Comparison of ENCODE assay signal across 30 cellular contexts in the genomic region with DNA sequence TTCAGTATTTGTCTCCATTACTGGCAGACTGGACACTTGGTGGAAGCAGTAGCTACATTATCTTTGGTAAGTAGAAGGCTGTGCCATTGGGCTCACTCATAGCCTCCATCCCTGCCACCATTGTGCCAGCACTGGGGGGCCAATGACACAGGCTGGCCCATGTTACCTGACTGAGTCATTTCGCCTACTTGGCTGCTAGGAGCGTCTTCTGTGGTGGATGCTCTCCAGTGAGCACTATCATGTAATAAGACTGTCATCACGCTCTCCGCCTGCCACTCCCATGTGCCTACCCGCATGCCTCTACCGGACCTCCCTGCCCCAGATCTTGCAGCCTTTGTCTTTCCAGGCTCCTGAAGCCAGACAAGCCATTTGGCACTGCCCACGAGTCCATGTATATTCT. TPM values are rescaled to one million over a fixed set of nuclear protein-coding genes. Genes with fewer than 3 reads are reported as not detected.
"Had no signal": no experiment of that assay in that cellular context is flagged by ENCODE, and none has a peak within 500 bp of the region (broad histone marks: within the 10 kb centered on the region; RNA-seq: fewer than 3 reads in every experiment).

No MANE protein-coding gene starts in this region.

- H3K27ac ChIP-seq: brain microvascular endothelial cell, esophagus muscularis mucosa, foreskin keratinocyte, gastrocnemius medialis, heart left ventricle, VCaP had no signal

- H3K4me1 Mint-ChIP-seq: activated T-helper 17 cell treated with anti-CD3 and anti-CD28 coated beads, Interleukin-2, amount 50 U/mL, for 72 hours; T-helper 17 cell had no signal

- H3K27me3 Mint-ChIP-seq: activated CD8-positive, alpha-beta T cell treated with anti-CD3 and anti-CD28 coated beads for 36 hours; activated naive CD8-positive, alpha-beta T cell treated with anti-CD3 and anti-CD28 coated beads, Interleukin-2, amount 10 ng/mL, durations not matched to agents 7 days and 5 days; activated T-helper 17 cell treated with anti-CD3 and anti-CD28 coated beads, Interleukin-2, amount 50 U/mL, for 72 hours; T-helper 17 cell had no signal

- H3K36me3 ChIP-seq: brain microvascular endothelial cell, esophagus muscularis mucosa, gastrocnemius medialis, heart left ventricle had no signal

- H3K9me3 ChIP-seq: esophagus muscularis mucosa, gastrocnemius medialis, heart left ventricle had no signal

- H3K9me3 Mint-ChIP-seq: activated CD8-positive, alpha-beta T cell treated with anti-CD3 and anti-CD28 coated beads for 36 hours; activated naive CD8-positive, alpha-beta T cell treated with anti-CD3 and anti-CD28 coated beads, Interleukin-2, amount 10 ng/mL, durations not matched to agents 7 days and 5 days; activated T-helper 17 cell treated with anti-CD3 and anti-CD28 coated beads, Interleukin-2, amount 50 U/mL, for 72 hours; effector memory CD8-positive, alpha-beta T cell had no signal

- H3K4me1 ChIP-seq: foreskin keratinocyte, gastrocnemius medialis had no signal

- ATAC-seq: activated CD8-positive, alpha-beta T cell treated with anti-CD3 and anti-CD28 coated beads for 36 hours; activated T-cell treated with anti-CD3 and anti-CD28 coated beads, Interleukin-2, amount 50 U/mL, for 4 hours; activated T-helper 17 cell treated with anti-CD3 and anti-CD28 coated beads, Interleukin-2, amount 50 U/mL, for 72 hours; effector memory CD8-positive, alpha-beta T cell; foreskin keratinocyte; gastrocnemius medialis; heart left ventricle; T-helper 17 cell; WTC11 had no signal

- H3K27me3 ChIP-seq: brain microvascular endothelial cell, esophagus muscularis mucosa, foreskin keratinocyte, gastrocnemius medialis, heart left ventricle had no signal

- H3K4me3 ChIP-seq: esophagus muscularis mucosa, gastrocnemius medialis, heart left ventricle had no signal

- H3K36me3 Mint-ChIP-seq: activated naive CD8-positive, alpha-beta T cell treated with anti-CD3 and anti-CD28 coated beads, Interleukin-2, amount 10 ng/mL, durations not matched to agents 7 days and 5 days had no signal

- H3K27ac Mint-ChIP-seq: activated CD8-positive, alpha-beta T cell treated with anti-CD3 and anti-CD28 coated beads for 36 hours; activated naive CD8-positive, alpha-beta T cell treated with anti-CD3 and anti-CD28 coated beads, Interleukin-2, amount 10 ng/mL, durations not matched to agents 7 days and 5 days; activated T-helper 17 cell treated with anti-CD3 and anti-CD28 coated beads, Interleukin-2, amount 50 U/mL, for 72 hours; effector memory CD8-positive, alpha-beta T cell; T-helper 17 cell; WTC11 had no signal

- DNase-seq: activated CD4-positive, alpha-beta T cell treated with anti-CD3 and anti-CD28 coated beads for 48 hours; activated CD4-positive, alpha-beta T cell treated with anti-CD3 and anti-CD28 coated beads, Interleukin-2, amount 50 U/mL, for 1 hour; activated CD4-positive, alpha-beta T cell treated with anti-CD3 and anti-CD28 coated beads, Interleukin-2, amount 50 U/mL, for 48 hours; activated CD8-positive, alpha-beta memory T cell treated with anti-CD3 and anti-CD28 coated beads for 24 hours; activated CD8-positive, alpha-beta T cell treated with anti-CD3 and anti-CD28 coated beads for 36 hours; activated gamma-delta T cell; activated naive CD4-positive, alpha-beta T cell; activated naive CD4-positive, alpha-beta T cell treated with anti-CD3 and anti-CD28 coated beads, Interleukin-2, amount 50 U/mL, for 16 hours; activated naive CD8-positive, alpha-beta T cell treated with anti-CD3 and anti-CD28 coated beads, Interleukin-2, amount 10 ng/mL, durations not matched to agents 7 days and 5 days; activated T-cell treated with anti-CD3 and anti-CD28 coated beads, Interleukin-2, amount 50 U/mL, for 4 hours; amniotic stem cell; anterior cingulate cortex; brain microvascular endothelial cell; caudate nucleus; cortex of kidney; dermis blood vessel endothelial cell; effector CD4-positive, alpha-beta T cell; effector memory CD8-positive, alpha-beta T cell; erythroblast; foreskin keratinocyte; gastrocnemius medialis; glutamatergic neuron; heart left ventricle; T-helper 1 cell; T-helper 17 cell had no signal

- H3K4me3 Mint-ChIP-seq: activated CD8-positive, alpha-beta T cell treated with anti-CD3 and anti-CD28 coated beads for 36 hours; activated naive CD8-positive, alpha-beta T cell treated with anti-CD3 and anti-CD28 coated beads, Interleukin-2, amount 10 ng/mL, durations not matched to agents 7 days and 5 days; activated T-cell treated with anti-CD3 and anti-CD28 coated beads, Interleukin-2, amount 50 U/mL, for 4 hours; activated T-helper 17 cell treated with anti-CD3 and anti-CD28 coated beads, Interleukin-2, amount 50 U/mL, for 72 hours; effector memory CD8-positive, alpha-beta T cell; T-helper 17 cell; WTC11 had no signal

RNA-seq across cellular contexts. Expression of a gene that starts 56.2 kb away (rescaled TPM):
- total RNA-seq: bronchial epithelial cell, dermis blood vessel endothelial cell, foreskin keratinocyte had no signal
- polyA plus RNA-seq: foreskin keratinocyte had no signal
